Comparison of ENCODE assay signal across 11 cellular contexts in genomic region chr9:107738789-107739188, GRCh38.
A peak's percentile ranks its signal among the peaks of the same experiment; 100 is the strongest.
DNase-seq lines count a peak whose midpoint lies in the region; ATAC-seq and TF ChIP-seq lines count a peak whose summit lies in the region.
"Had no signal": no experiment of that assay in that cellular context is flagged by ENCODE, and none has a peak within 500 bp of the region (broad histone marks: within the 10 kb centered on the region; RNA-seq: fewer than 3 reads in every experiment).

No MANE protein-coding gene starts in this region.

- TF ChIP-seq POLR2A in gastrocnemius medialis (IDR thresholded peaks at IDR 0.05) = no peak

- H2AFZ ChIP-seq in SK-N-SH (ENCODE audit: low read depth) = peak overlapping the region; percentile 73; the same call in 1 of the 2 replicates

- no peaks in the 10 kb centered on the region for H3K36me3 ChIP-seq in SK-N-SH (replicated peaks in 1 of 2; ENCODE audit: control insufficient read depth in 1 of 2, insufficient read depth in 2 of 2, low read length in 1 of 2)
- no peaks in the 10 kb centered on the region for H3K36me3 ChIP-seq in gastrocnemius medialis

- TF ChIP-seq CTCF in SK-N-SH (IDR thresholded peaks at IDR 0.05) (no peak), fibroblast of villous mesenchyme (IDR thresholded peaks at IDR 0.05; ENCODE audit: insufficient read depth, low read depth, low read length) (no peak), gastrocnemius medialis (IDR thresholded peaks at IDR 0.05 in 4 of 5, conservative IDR thresholded peaks at IDR 0.05 in 1 of 5) (no peak)

- H3K4me2 ChIP-seq in SK-N-SH = 0 out of 2 replicates have a peak overlapping the region, but pooled peaks have one; percentile 59

- H3K4me3 ChIP-seq in SK-N-SH (ENCODE audit: low read depth in 2 of 2, low read length in 1 of 2) = no peak overlapping the region
- H3K4me3 ChIP-seq in fibroblast of villous mesenchyme (ENCODE audit: low read depth, low read length) = no peak overlapping the region
- H3K4me3 ChIP-seq in gastrocnemius medialis = no peak overlapping the region

- no peaks in the 10 kb centered on the region for H3K9me3 ChIP-seq in SK-N-SH
- no peaks in the 10 kb centered on the region for H3K9me3 ChIP-seq in gastrocnemius medialis

- DNase-seq in EH (ENCODE audit: low read depth) = peak; percentile 58
- DNase-seq in SK-N-SH = no peak
- peak; percentile 29 for DNase-seq in fibroblast of villous mesenchyme (ENCODE audit: low read depth)
- DNase-seq in gastrocnemius medialis = no peak
- no peak for DNase-seq in NAMALWA (ENCODE audit: low spot score)
- DNase-seq in HuH-7.5 (ENCODE audit: low spot score) = no peak
- DNase-seq in NCI-H748 treated with DMSO at 0.1 percent for 48 hours (lab: John Stamatoyannopoulos, UW) = no peak
- DNase-seq: activated effector memory CD4-positive, alpha-beta T cell treated with Interleukin-2 at 50 U/mL for 16 hours; CD4-positive, alpha-beta T cell; NCI-H187 treated with DMSO at 0.1 percent for 48 hours had no signal

- H3F3A ChIP-seq in SK-N-SH (replicated peaks; ENCODE audit: insufficient read depth) = no peaks in the 10 kb centered on the region

- CTCF ChIA-PET in SK-N-SH (lab: Yijun Ruan, JAX) = no interaction called here

- H3K9ac ChIP-seq in SK-N-SH = peak overlapping the region; percentile 48

- no peaks in the 10 kb centered on the region for H3K9me2 ChIP-seq in SK-N-SH

- in situ Hi-C loops in gastrocnemius medialis (cut with MboI; ENCODE audit: low sequenced_read_pairs in 4 of 4) = loop anchor here (25.0 kb wide), 1 partner anchor 251 kb away; the partner anchor contains the start of gene KLF4 (in 4 of the 4)

- POLR2A ChIA-PET in SK-N-SH (lab: Yijun Ruan, JAX) = no interaction called here

- TF ChIP-seq RAD21 in SK-N-SH (IDR thresholded peaks at IDR 0.05; ENCODE audit: low read length) = no peak

- intact Hi-C loops in gastrocnemius medialis (cut with DNase I; ENCODE audit: low total_unique reads) = loop anchor here (10.0 kb wide), 1 partner anchor 1376 kb away; the partner anchor contains the start of gene TMEM245

- H3K4me1 ChIP-seq in SK-N-SH (ENCODE audit: control insufficient read depth in 1 of 2, insufficient read depth in 2 of 2, low read depth in 1 of 2, low read length in 1 of 2) (peaks cover 0 to 25% of the 10 kb centered on the region in 2 experiments; a peak in 3 of 4 replicates), gastrocnemius medialis (peaks cover 20 to 22% of the 10 kb centered on the region in 2 donors)

- ATAC-seq in gastrocnemius medialis (peak; percentile 37 to 63), HG03097 (IDR thresholded peaks at IDR 0.05; ENCODE audit: low FRiP score, unreplicated experiment) (no peak)

- no peak for TF ChIP-seq EP300 in SK-N-SH (IDR thresholded peaks at IDR 0.05; ENCODE audit: borderline replicate concordance in 1 of 2, low read depth in 1 of 2, low read length in 1 of 2)

- WGBS in SK-N-SH (ENCODE audit: low lambda C conversion rate) = 58% methylated on average over 2 of the region's 2 CpGs

- H3K27ac ChIP-seq in SK-N-SH (ENCODE audit: low read depth in 2 of 2, low read length in 1 of 2) = peak overlapping the region; percentile 45 to 73
- peak overlapping the region; percentile 56 to 72 (median 64) for H3K27ac ChIP-seq in gastrocnemius medialis

- H3K27me3 ChIP-seq in SK-N-SH (ENCODE audit: insufficient read depth) (no peaks in the 10 kb centered on the region), gastrocnemius medialis (no peaks in the 10 kb centered on the region)

- no peaks in the 10 kb centered on the region for H4K20me1 ChIP-seq in SK-N-SH (ENCODE audit: insufficient read depth)

- no peaks in the 10 kb centered on the region for H3K79me2 ChIP-seq in SK-N-SH (ENCODE audit: insufficient read depth)

TF ChIP-seq in SK-N-SH, 30 proteins besides CTCF, POLR2A, EP300 and RAD21 (continues in another document):
- TF ChIP-seq PBX3 (IDR thresholded peaks at IDR 0.05) = peak; percentile 46
- no peak for TF ChIP-seq POLR2AphosphoS5 (IDR thresholded peaks at IDR 0.05; ENCODE audit: low read depth, low read length)
- no peak for TF ChIP-seq GATA2 (CRISPR knock-in tag; IDR thresholded peaks at IDR 0.05)
- TF ChIP-seq TAF1 (IDR thresholded peaks at IDR 0.05; ENCODE audit: borderline replicate concordance, low read depth, low read length) = no peak
- no peak for TF ChIP-seq EZH2phosphoT487 (IDR thresholded peaks at IDR 0.05; ENCODE audit: borderline replicate concordance, low read depth)
- TF ChIP-seq ELF1 (IDR thresholded peaks at IDR 0.05) = no peak
- no peak for TF ChIP-seq MAX (IDR thresholded peaks at IDR 0.05; ENCODE audit: low read depth)
- no peak for TF ChIP-seq TEAD4 (IDR thresholded peaks at IDR 0.05; ENCODE audit: borderline replicate concordance, insufficient read depth)
- TF ChIP-seq YY1 (IDR thresholded peaks at IDR 0.05; ENCODE audit: low read depth) = peak; percentile 4; the same call in 1 of the 2 replicates
- no peak for TF ChIP-seq RFX5 (IDR thresholded peaks at IDR 0.05; ENCODE audit: low read length)
- TF ChIP-seq CHD2 (IDR thresholded peaks at IDR 0.05; ENCODE audit: low read length, partially characterized antibody) = no peak
- no peak for TF ChIP-seq SIN3A (IDR thresholded peaks at IDR 0.05; ENCODE audit: borderline replicate concordance, low read depth, low read length)
- TF ChIP-seq GABPA (IDR thresholded peaks at IDR 0.05; ENCODE audit: low read depth) = no peak
- no peak for TF ChIP-seq FOXM1 (IDR thresholded peaks at IDR 0.05; ENCODE audit: low read depth)
- no peak for TF ChIP-seq SMC3 (IDR thresholded peaks at IDR 0.05; ENCODE audit: low read depth, low read length)
- TF ChIP-seq JUND (IDR thresholded peaks at IDR 0.05) = no peak
- no peak for TF ChIP-seq NFIC (IDR thresholded peaks at IDR 0.05; ENCODE audit: borderline replicate concordance)
- 0 out of 2 replicates have a peak, but pooled peaks have one; percentile 6 for TF ChIP-seq TCF12 (IDR thresholded peaks at IDR 0.05)
- TF ChIP-seq, protein P1, sequence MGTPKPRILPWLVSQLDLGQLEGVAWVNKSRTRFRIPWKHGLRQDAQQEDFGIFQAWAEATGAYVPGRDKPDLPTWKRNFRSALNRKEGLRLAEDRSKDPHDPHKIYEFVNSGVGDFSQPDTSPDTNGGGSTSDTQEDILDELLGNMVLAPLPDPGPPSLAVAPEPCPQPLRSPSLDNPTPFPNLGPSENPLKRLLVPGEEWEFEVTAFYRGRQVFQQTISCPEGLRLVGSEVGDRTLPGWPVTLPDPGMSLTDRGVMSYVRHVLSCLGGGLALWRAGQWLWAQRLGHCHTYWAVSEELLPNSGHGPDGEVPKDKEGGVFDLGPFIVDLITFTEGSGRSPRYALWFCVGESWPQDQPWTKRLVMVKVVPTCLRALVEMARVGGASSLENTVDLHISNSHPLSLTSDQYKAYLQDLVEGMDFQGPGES (IDR thresholded peaks at IDR 0.05; ENCODE audit: low read depth, low read length) = no peak
- no peak for TF ChIP-seq RXRA (IDR thresholded peaks at IDR 0.05; ENCODE audit: borderline replicate concordance, low read depth)
- TF ChIP-seq, protein P2, sequence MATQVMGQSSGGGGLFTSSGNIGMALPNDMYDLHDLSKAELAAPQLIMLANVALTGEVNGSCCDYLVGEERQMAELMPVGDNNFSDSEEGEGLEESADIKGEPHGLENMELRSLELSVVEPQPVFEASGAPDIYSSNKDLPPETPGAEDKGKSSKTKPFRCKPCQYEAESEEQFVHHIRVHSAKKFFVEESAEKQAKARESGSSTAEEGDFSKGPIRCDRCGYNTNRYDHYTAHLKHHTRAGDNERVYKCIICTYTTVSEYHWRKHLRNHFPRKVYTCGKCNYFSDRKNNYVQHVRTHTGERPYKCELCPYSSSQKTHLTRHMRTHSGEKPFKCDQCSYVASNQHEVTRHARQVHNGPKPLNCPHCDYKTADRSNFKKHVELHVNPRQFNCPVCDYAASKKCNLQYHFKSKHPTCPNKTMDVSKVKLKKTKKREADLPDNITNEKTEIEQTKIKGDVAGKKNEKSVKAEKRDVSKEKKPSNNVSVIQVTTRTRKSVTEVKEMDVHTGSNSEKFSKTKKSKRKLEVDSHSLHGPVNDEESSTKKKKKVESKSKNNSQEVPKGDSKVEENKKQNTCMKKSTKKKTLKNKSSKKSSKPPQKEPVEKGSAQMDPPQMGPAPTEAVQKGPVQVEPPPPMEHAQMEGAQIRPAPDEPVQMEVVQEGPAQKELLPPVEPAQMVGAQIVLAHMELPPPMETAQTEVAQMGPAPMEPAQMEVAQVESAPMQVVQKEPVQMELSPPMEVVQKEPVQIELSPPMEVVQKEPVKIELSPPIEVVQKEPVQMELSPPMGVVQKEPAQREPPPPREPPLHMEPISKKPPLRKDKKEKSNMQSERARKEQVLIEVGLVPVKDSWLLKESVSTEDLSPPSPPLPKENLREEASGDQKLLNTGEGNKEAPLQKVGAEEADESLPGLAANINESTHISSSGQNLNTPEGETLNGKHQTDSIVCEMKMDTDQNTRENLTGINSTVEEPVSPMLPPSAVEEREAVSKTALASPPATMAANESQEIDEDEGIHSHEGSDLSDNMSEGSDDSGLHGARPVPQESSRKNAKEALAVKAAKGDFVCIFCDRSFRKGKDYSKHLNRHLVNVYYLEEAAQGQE (IDR thresholded peaks at IDR 0.05; ENCODE audit: low read depth, low read length) = no peak
- TF ChIP-seq, protein P3, sequence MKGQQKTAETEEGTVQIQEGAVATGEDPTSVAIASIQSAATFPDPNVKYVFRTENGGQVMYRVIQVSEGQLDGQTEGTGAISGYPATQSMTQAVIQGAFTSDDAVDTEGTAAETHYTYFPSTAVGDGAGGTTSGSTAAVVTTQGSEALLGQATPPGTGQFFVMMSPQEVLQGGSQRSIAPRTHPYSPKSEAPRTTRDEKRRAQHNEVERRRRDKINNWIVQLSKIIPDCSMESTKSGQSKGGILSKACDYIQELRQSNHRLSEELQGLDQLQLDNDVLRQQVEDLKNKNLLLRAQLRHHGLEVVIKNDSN (IDR thresholded peaks at IDR 0.05; ENCODE audit: borderline replicate concordance, low read depth) = no peak
- no peak for TF ChIP-seq NRF1 (IDR thresholded peaks at IDR 0.05; ENCODE audit: low read depth, low read length)

Comparison
In these comparisons a context has a peak if more than half of its experiments do, and no peak if none do; other contexts are left out.
1. DNase-seq: peak in EH (single experiment) and fibroblast of villous mesenchyme (single experiment); none in SK-N-SH (single experiment), gastrocnemius medialis (0 of 2), NAMALWA (single experiment), HuH-7.5 (single experiment) and NCI-H748 treated with DMSO at 0.1 percent for 48 hours (single experiment).